21 cellular contexts compared by ENCODE assay signal in genomic region chr12:69835048-69835447, GRCh38. TPM values are rescaled to one million over a fixed set of nuclear protein-coding genes. Genes with fewer than 3 reads are reported as not detected.
A peak's percentile ranks its signal among the peaks of the same experiment; 100 is the strongest.
DNase-seq lines count a peak whose midpoint lies in the region; FAIRE-seq and TF ChIP-seq lines count a peak whose summit lies in the region.
"Had no signal": no experiment of that assay in that cellular context is flagged by ENCODE, and none has a peak within 500 bp of the region (broad histone marks: within the 10 kb centered on the region; RNA-seq: fewer than 3 reads in every experiment).

No MANE protein-coding gene starts in this region.

- peak; percentile 39 for FAIRE-seq in RCC 7860 (lab: Jason Lieb, UNC)
- FAIRE-seq: A549, GM12892, GM18507 had no signal

- H3K27me3 Mint-ChIP-seq in mesothelial cell of epicardium (ENCODE audit: low read depth), result peaks cover 5% of the 10 kb centered on the region

- peak overlapping the region; percentile 44 to 46 for H3K4me3 ChIP-seq in duodenal mucosa (ENCODE audit: low read depth in 1 of 2, low read length in 2 of 2)
- H3K4me3 ChIP-seq: A549, BLaER1, PC-9, SJSA1 had no signal

- in situ Hi-C loops in ACHN (cut with HindIII; ENCODE audit: low pct_ligation_motif_present, low pct_unique_long_range_greater_than_20kb, low sequenced_read_pairs), result no loop called here

- peaks cover 50 to 72% of the 10 kb centered on the region in 2 donors for H3K4me1 ChIP-seq in duodenal mucosa (ENCODE audit: control insufficient read depth in 1 of 2, insufficient read depth in 2 of 2, low read length in 2 of 2)
- H3K4me1 ChIP-seq: A549, BLaER1, SJSA1 had no signal

- no peaks in the 10 kb centered on the region for H3K36me3 Mint-ChIP-seq in mesothelial cell of epicardium
- H3K36me3 Mint-ChIP-seq: CD8-positive, alpha-beta T cell had no signal

- H3K27ac ChIP-seq in duodenal mucosa (ENCODE audit: low read depth, low read length), result no peak overlapping the region
- H3K27ac ChIP-seq: A549, BLaER1, PC-9, SJSA1 had no signal

- H3K27ac Mint-ChIP-seq in mesothelial cell of epicardium, result peak overlapping the region; percentile 73
- H3K27ac Mint-ChIP-seq: CD8-positive, alpha-beta T cell had no signal

- peaks cover 16% of the 10 kb centered on the region for H3K4me1 Mint-ChIP-seq in mesothelial cell of epicardium

- no peak for TF ChIP-seq CTCF in mesothelial cell of epicardium (IDR thresholded peaks at IDR 0.05; ENCODE audit: unreplicated experiment)

- H3K9me3 ChIP-seq in duodenal mucosa (ENCODE audit: control insufficient read depth in 1 of 2, low read length in 2 of 2), result no peaks in the 10 kb centered on the region
- H3K9me3 ChIP-seq: A549, BLaER1, SJSA1 had no signal

- H3K27me3 ChIP-seq in duodenal mucosa (ENCODE audit: control insufficient read depth in 1 of 2, insufficient read depth in 2 of 2, low read length in 2 of 2), result no peaks in the 10 kb centered on the region
- H3K27me3 ChIP-seq: BLaER1 had no signal

- no peak overlapping the region for H3K9ac ChIP-seq in duodenal mucosa (ENCODE audit: low read depth in 1 of 2, low read length in 2 of 2)
- H3K9ac ChIP-seq: BLaER1 had no signal

- H3K9me3 Mint-ChIP-seq in mesothelial cell of epicardium, result no peaks in the 10 kb centered on the region
- H3K9me3 Mint-ChIP-seq: CD8-positive, alpha-beta T cell had no signal

- H3K4me3 Mint-ChIP-seq in mesothelial cell of epicardium, result no peak overlapping the region
- H3K4me3 Mint-ChIP-seq: CD8-positive, alpha-beta T cell had no signal

- no peaks in the 10 kb centered on the region for H3K36me3 ChIP-seq in duodenal mucosa (ENCODE audit: control insufficient read depth in 1 of 2, insufficient read depth in 2 of 2, low read length in 2 of 2)
- H3K36me3 ChIP-seq: BLaER1, SJSA1 had no signal

- peak; percentile 39 for DNase-seq in ACHN
- DNase-seq in RCC 7860 (ENCODE audit: low spot score), result no peak
- no peak for DNase-seq in mesothelial cell of epicardium (ENCODE audit: low spot score in 2 of 2, unreplicated experiment in 2 of 2)
- no peak for DNase-seq in stimulated activated CD4-positive, alpha-beta T cell treated with anti-CD3 and anti-CD28 coated beads, Interleukin-15, amount 100 ng/mL, for 24 hours
- DNase-seq in DMS153 treated with DMSO at 0.1 percent for 48 hours (lab: John Stamatoyannopoulos, UW; ENCODE audit: unreplicated experiment), result no peak
- DNase-seq in NCI-H1694 (lab: John Stamatoyannopoulos, UW), result no peak
- DNase-seq: Calu3; CD8-positive, alpha-beta T cell; DMS79; GOT3; KBM-7; NCI-H1105; NCI-H774; PC-9 had no signal

RNA-seq across cellular contexts. Expression of gene MYRFL, which starts 10.0 kb away (rescaled TPM):
- total RNA-seq in mesothelial cell of epicardium, result 0.16 to 0.18 TPM (median 0.18 TPM) in 3 replicates
- total RNA-seq: CD8-positive, alpha-beta T cell; NCI-H460; PC-9; SJSA1 had no signal
